In the genomic region with DNA sequence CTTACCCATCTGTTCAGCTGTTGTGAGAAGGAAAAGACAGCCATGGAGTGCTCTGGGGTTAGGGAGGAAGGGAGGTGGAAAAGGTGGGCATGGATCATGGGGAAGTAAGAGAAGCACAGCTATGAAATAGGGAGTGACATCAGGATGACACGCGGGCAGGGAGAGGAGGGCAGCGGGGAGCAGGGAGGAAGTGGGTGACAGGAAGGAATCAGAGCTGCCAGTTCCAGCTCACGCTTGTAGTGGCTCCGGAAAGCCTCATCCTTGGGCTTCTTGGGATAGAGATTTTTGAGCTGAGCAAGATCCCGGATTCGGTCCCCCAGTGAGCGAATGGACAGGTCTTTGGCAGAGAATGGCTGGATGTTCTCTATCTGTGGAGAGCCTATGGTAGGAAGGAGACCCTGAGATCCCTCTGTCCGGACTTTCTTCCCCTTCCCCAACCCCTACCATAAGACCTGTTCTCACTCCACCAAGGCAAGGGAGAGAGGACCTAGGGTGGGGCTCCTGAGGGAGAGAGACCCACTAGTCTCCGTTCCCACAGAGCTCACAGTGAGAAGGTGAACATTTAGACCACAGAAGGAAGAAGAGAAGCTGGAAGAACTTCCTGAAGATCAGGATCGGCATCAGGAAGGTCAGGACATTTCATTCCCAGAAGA, we compare ENCODE assay signal across 1 cellular context.
TF ChIP-seq lines count a peak whose summit lies in the region.

No MANE protein-coding gene starts in this region.

TF ChIP-seq in endothelial cell of umbilical vein, 7 proteins besides CTCF, POLR2A, EP300 and RAD21:
- no peak for TF ChIP-seq FOS (IDR thresholded peaks at IDR 0.05; ENCODE audit: borderline replicate concordance, insufficient read depth, low read length)
TF ChIP-seq in endothelial cell of umbilical vein: peak in this region for 0.
